1 cellular context compared by ENCODE assay signal in the genomic region with DNA sequence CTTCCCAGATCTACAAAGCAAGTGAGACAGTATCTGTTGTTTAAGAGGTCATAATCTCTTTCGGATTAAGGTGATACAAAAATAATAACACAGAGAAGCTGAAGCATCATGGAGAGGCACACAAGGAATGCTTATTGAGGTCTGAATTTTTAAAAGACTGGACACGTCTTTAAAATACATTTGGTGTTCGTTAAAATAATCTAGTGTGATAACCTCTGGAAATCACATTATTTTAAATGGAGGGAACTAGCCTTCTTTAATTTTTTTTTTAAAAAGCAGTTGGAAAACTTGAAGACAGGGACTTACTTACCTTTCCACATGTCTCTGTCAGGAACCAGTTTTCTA.
TF ChIP-seq lines count a peak whose summit lies in the region.

No MANE protein-coding gene starts in this region.

TF ChIP-seq in GM23338, 12 proteins besides CTCF, POLR2A, EP300 and RAD21 (continued from another document):
- no peak for TF ChIP-seq ZNF462 (CRISPR knock-in tag; IDR thresholded peaks at IDR 0.05)
